Comparison of ENCODE assay signal across 13 cellular contexts in genomic region chr21:39218082-39218409, GRCh38. TPM values are rescaled to one million over a fixed set of nuclear protein-coding genes. Genes with fewer than 3 reads are reported as not detected.
DNase-seq lines count a peak whose midpoint lies in the region; ATAC-seq and TF ChIP-seq lines count a peak whose summit lies in the region.
"Had no signal": no experiment of that assay in that cellular context is flagged by ENCODE, and none has a peak within 500 bp of the region (broad histone marks: within the 10 kb centered on the region; RNA-seq: fewer than 3 reads in every experiment).

No MANE protein-coding gene starts in this region.

- no peak overlapping the region for H3K4me3 Mint-ChIP-seq in stimulated activated naive CD8-positive, alpha-beta T cell treated with anti-CD3 and anti-CD28 coated beads, Interleukin-15, Interleukin-2, amounts not matched to agents 100 ng/mL and 50 ng/mL, for 24 hours
- peak overlapping the region; percentile 37 for H3K4me3 Mint-ChIP-seq in glutamatergic neuron (ENCODE audit: unreplicated experiment)
- H3K4me3 Mint-ChIP-seq: CD4-positive, CD25-positive, alpha-beta regulatory T cell; GM23338; IgD-negative memory B cell had no signal

- intact Hi-C loops in left colon (cut with DNase I, micrococcal nuclease): loop anchor here in 1 of 2 donors (10.0 kb wide), 1 partner anchor 47 kb away; no protein-coding TSS in a partner anchor

- peaks cover 10% of the 10 kb centered on the region for H3K4me1 Mint-ChIP-seq in stimulated activated naive CD8-positive, alpha-beta T cell treated with anti-CD3 and anti-CD28 coated beads, Interleukin-15, Interleukin-2, amounts not matched to agents 100 ng/mL and 50 ng/mL, for 24 hours (ENCODE audit: low read depth)
- H3K4me1 Mint-ChIP-seq in glutamatergic neuron (ENCODE audit: low read depth, unreplicated experiment): peaks cover 23% of the 10 kb centered on the region
- H3K4me1 Mint-ChIP-seq: GM23338 had no signal

- DNase-seq in NCI-H146 (lab: John Stamatoyannopoulos, UW) (peak; percentile 83), NCI-H146 treated with DMSO at 0.1 percent for 48 hours (lab: John Stamatoyannopoulos, UW; ENCODE audit: unreplicated experiment) (no peak), glutamatergic neuron (no peak), activated gamma-delta T cell (lab: John Stamatoyannopoulos, UW) (no peak), left colon (no peak)
- DNase-seq in stimulated activated naive CD8-positive, alpha-beta T cell treated with anti-CD3 and anti-CD28 coated beads, Interleukin-15, Interleukin-2, amounts not matched to agents 100 U/mL and 50 U/mL, for 24 hours: no peak
- DNase-seq: ACHN; CD4-positive, CD25-positive, alpha-beta regulatory T cell; DMS79; H7 had no signal

- no peak for ATAC-seq in stimulated activated naive CD8-positive, alpha-beta T cell treated with anti-CD3 and anti-CD28 coated beads, Interleukin-15, Interleukin-2, amounts not matched to agents 100 U/mL and 50 U/mL, for 24 hours
- ATAC-seq in left colon: no peak
- ATAC-seq: GM23338 had no signal

- H3K36me3 Mint-ChIP-seq in stimulated activated naive CD8-positive, alpha-beta T cell treated with anti-CD3 and anti-CD28 coated beads, Interleukin-15, Interleukin-2, amounts not matched to agents 100 ng/mL and 50 ng/mL, for 24 hours (ENCODE audit: low read depth): peaks cover 62% of the 10 kb centered on the region
- H3K36me3 Mint-ChIP-seq in glutamatergic neuron (ENCODE audit: unreplicated experiment): no peaks in the 10 kb centered on the region

- peak overlapping the region; percentile 45 for H3K27ac Mint-ChIP-seq in stimulated activated naive CD8-positive, alpha-beta T cell treated with anti-CD3 and anti-CD28 coated beads, Interleukin-15, Interleukin-2, amounts not matched to agents 100 ng/mL and 50 ng/mL, for 24 hours
- H3K27ac Mint-ChIP-seq in glutamatergic neuron (ENCODE audit: unreplicated experiment): peak overlapping the region; percentile 44
- H3K27ac Mint-ChIP-seq: GM23338, IgD-negative memory B cell had no signal

- no peaks in the 10 kb centered on the region for H3K27me3 Mint-ChIP-seq in stimulated activated naive CD8-positive, alpha-beta T cell treated with anti-CD3 and anti-CD28 coated beads, Interleukin-15, Interleukin-2, amounts not matched to agents 100 ng/mL and 50 ng/mL, for 24 hours
- H3K27me3 Mint-ChIP-seq in glutamatergic neuron (ENCODE audit: unreplicated experiment): no peaks in the 10 kb centered on the region
- H3K27me3 Mint-ChIP-seq: CD4-positive, CD25-positive, alpha-beta regulatory T cell; IgD-negative memory B cell had no signal

- TF ChIP-seq CTCF in glutamatergic neuron (IDR thresholded peaks at IDR 0.05; ENCODE audit: partially characterized antibody, unreplicated experiment): no peak

- no peaks in the 10 kb centered on the region for H3K9me3 Mint-ChIP-seq in stimulated activated naive CD8-positive, alpha-beta T cell treated with anti-CD3 and anti-CD28 coated beads, Interleukin-15, Interleukin-2, amounts not matched to agents 100 ng/mL and 50 ng/mL, for 24 hours
- H3K9me3 Mint-ChIP-seq in glutamatergic neuron (ENCODE audit: unreplicated experiment): peaks cover 3% of the 10 kb centered on the region
- H3K9me3 Mint-ChIP-seq: CD4-positive, CD25-positive, alpha-beta regulatory T cell; GM23338; IgD-negative memory B cell had no signal

RNA-seq across cellular contexts. Expression of gene PSMG1, which starts 34.8 kb away (rescaled TPM):
- total RNA-seq in glutamatergic neuron (ENCODE audit: unreplicated experiment) (28.7 TPM), left colon (10 to 100 TPM; 31.8 to 40.6 TPM)
